ENCODE assay signal across 9 cellular contexts in genomic region chrX:53073115-53073581, GRCh38. TPM values are rescaled to one million over a fixed set of nuclear protein-coding genes. Genes with fewer than 3 reads are reported as not detected.
A peak's percentile ranks its signal among the peaks of the same experiment; 100 is the strongest.
DNase-seq lines count a peak whose midpoint lies in the region; ATAC-seq and TF ChIP-seq lines count a peak whose summit lies in the region.
"Had no signal": no experiment of that assay in that cellular context is flagged by ENCODE, and none has a peak within 500 bp of the region (broad histone marks: within the 10 kb centered on the region; RNA-seq: fewer than 3 reads in every experiment).

No MANE protein-coding gene starts in this region.

- TF ChIP-seq CTCF in HFFc6 (IDR thresholded peaks at IDR 0.05) (no peak), RWPE2 (IDR thresholded peaks at IDR 0.05; ENCODE audit: poor library complexity, severe bottlenecking) (no peak), lower lobe of right lung (IDR thresholded peaks at IDR 0.05) (no peak)

- H3K4me3 ChIP-seq in BLaER1 (peak overlapping the region; percentile 64), RWPE2 (ENCODE audit: severe bottlenecking) (no peak overlapping the region), lower lobe of right lung (no peak overlapping the region)

- peak overlapping the region; percentile 78 for H3K4me2 ChIP-seq in BLaER1

- H3K27me3 Mint-ChIP-seq in HFFc6 (ENCODE audit: insufficient read depth): no peaks in the 10 kb centered on the region; the same call in 1 of the 2 replicates

- no peaks in the 10 kb centered on the region for H3K9me3 ChIP-seq in BLaER1
- H3K9me3 ChIP-seq in RWPE2 (ENCODE audit: severe bottlenecking): no peaks in the 10 kb centered on the region
- no peaks in the 10 kb centered on the region for H3K9me3 ChIP-seq in lower lobe of right lung

- H3K36me3 ChIP-seq in BLaER1 (peaks cover 12% of the 10 kb centered on the region; the same call in 1 of the 2 replicates), RWPE2 (ENCODE audit: low read depth) (no peaks in the 10 kb centered on the region), lower lobe of right lung (no peaks in the 10 kb centered on the region)

- no peak for DNase-seq in HFFc6
- DNase-seq in RWPE2 (ENCODE audit: low spot score): no peak
- no peak for DNase-seq in lower lobe of right lung
- DNase-seq in putamen (ENCODE audit: low spot score): no peak
- no peak for DNase-seq in UCSD-AML1 (lab: John Stamatoyannopoulos, UW; ENCODE audit: unreplicated experiment)
- no peak for DNase-seq in ureter (ENCODE audit: low spot score)

- peak overlapping the region; percentile 46; the same call in 1 of the 2 replicates for H3K27ac Mint-ChIP-seq in HFFc6

- H3K36me3 Mint-ChIP-seq in HFFc6 (ENCODE audit: low read depth): peaks cover 5% of the 10 kb centered on the region

- peaks cover 5% of the 10 kb centered on the region; the same call in 1 of the 2 replicates for H4K20me1 ChIP-seq in BLaER1

- H3K9ac ChIP-seq in BLaER1: no peak overlapping the region

- H3K9me3 Mint-ChIP-seq in HFFc6: no peaks in the 10 kb centered on the region

- ATAC-seq in RWPE2 (ENCODE audit: low read depth) (no peak), lower lobe of right lung (no peak), HG03460 (IDR thresholded peaks at IDR 0.05; ENCODE audit: unreplicated experiment) (no peak)

- H3K27me3 ChIP-seq in BLaER1: peaks cover 14% of the 10 kb centered on the region; the same call in 1 of the 2 replicates
- no peaks in the 10 kb centered on the region for H3K27me3 ChIP-seq in RWPE2 (ENCODE audit: insufficient read depth, poor library complexity, severe bottlenecking)
- no peaks in the 10 kb centered on the region for H3K27me3 ChIP-seq in lower lobe of right lung (ENCODE audit: low read depth)

- H3K4me1 ChIP-seq in BLaER1: peaks cover 10% of the 10 kb centered on the region
- peaks cover 5% of the 10 kb centered on the region for H3K4me1 ChIP-seq in RWPE2 (ENCODE audit: insufficient read depth, poor library complexity, severe bottlenecking)
- H3K4me1 ChIP-seq in lower lobe of right lung: no peaks in the 10 kb centered on the region

- H3K4me3 Mint-ChIP-seq in HFFc6: no peak overlapping the region

- peak overlapping the region; percentile 55 for H3K27ac ChIP-seq in BLaER1
- peak overlapping the region; percentile 25 for H3K27ac ChIP-seq in RWPE2 (ENCODE audit: poor library complexity, severe bottlenecking)
- H3K27ac ChIP-seq in lower lobe of right lung: peak overlapping the region; percentile 58

- intact Hi-C loops in lower lobe of right lung (cut with DNase I): no loop called here

- peaks cover 20% of the 10 kb centered on the region for H3K4me1 Mint-ChIP-seq in HFFc6 (ENCODE audit: low read depth)

RNA-seq across cellular contexts. Expression of gene TSPYL2, which starts 9.0 kb away (rescaled TPM):
- total RNA-seq in HFFc6 (2021; fragmentation: NEBNext Ultra II Directional; extraction: Animal tissue kit (Norgen Biotek cat#: 25700)): 10 to 100 TPM; 20.9 to 26.7 (median 22.3) TPM
- total RNA-seq in lower lobe of right lung (27.9 TPM), ureter (74.8 TPM)

RNA-seq across cellular contexts. Expression of gene KANTR, which starts 20.8 kb away (rescaled TPM):
- total RNA-seq in HFFc6 (2021; fragmentation: NEBNext Ultra II Directional; extraction: Animal tissue kit (Norgen Biotek cat#: 25700)): 1 to 10 TPM; 2.6 to 4.8 (median 3.2) TPM
- total RNA-seq in lower lobe of right lung: 14.8 TPM
- total RNA-seq in ureter: 34.1 TPM

RNA-seq across cellular contexts. Expression of gene GPR173, which starts 24.6 kb away (rescaled TPM):
- 1 to 10 TPM; 2.1 to 3.1 (median 2.8) TPM for total RNA-seq in HFFc6 (2021; fragmentation: NEBNext Ultra II Directional; extraction: Animal tissue kit (Norgen Biotek cat#: 25700))
- total RNA-seq in lower lobe of right lung (0.56 TPM), ureter (7.6 TPM)
- total RNA-seq: T-helper 2 cell treated with Interferon-gamma antibody and Interleukin-4, amounts not matched to agents 100 ng/mL and 5 ng/mL, for 36 hours had no signal
